Comparison of ENCODE assay signal across 1 cellular context in genomic region chr3:186665484-186666188, GRCh38.
TF ChIP-seq lines count a peak whose summit lies in the region.

Gene HRG, plus strand, starts transcription at chr3:186666014. Its CDS starts 18 bp downstream, at chr3:186666032.

TF ChIP-seq in HepG2, 621 proteins besides CTCF, POLR2A, EP300 and RAD21 (continued from another document and continues in another):
- TF ChIP-seq E2F1 (CRISPR knock-in tag; IDR thresholded peaks at IDR 0.05) (no peak), ZNF609 (CRISPR knock-in tag; IDR thresholded peaks at IDR 0.05; ENCODE audit: borderline replicate concordance) (0 out of 2 replicates have a peak, but pooled peaks have one; percentile 12), SOX13 (IDR thresholded peaks at IDR 0.05) (no peak), SOX13 (CRISPR knock-in tag; conservative IDR thresholded peaks at IDR 0.05 in 1 of 2, IDR thresholded peaks at IDR 0.05 in 1 of 2) (peak in 1 of 2 experiments; percentile 28; a peak in 1 of 4 replicates), ZNF276 (CRISPR knock-in tag; IDR thresholded peaks at IDR 0.05; ENCODE audit: low read depth) (no peak), HOXD1 (CRISPR knock-in tag; IDR thresholded peaks at IDR 0.05) (no peak), ZNF264 (CRISPR knock-in tag; IDR thresholded peaks at IDR 0.05) (no peak), ZNF572 (CRISPR knock-in tag; IDR thresholded peaks at IDR 0.05) (no peak), HDAC2 (CRISPR knock-in tag; IDR thresholded peaks at IDR 0.05) (0 out of 2 replicates have a peak, but pooled peaks have one; percentile 42), ZNF777 (CRISPR knock-in tag; IDR thresholded peaks at IDR 0.05) (no peak), GFI1 (CRISPR knock-in tag; IDR thresholded peaks at IDR 0.05; ENCODE audit: borderline replicate concordance) (peak; percentile 58), ZNF7 (CRISPR knock-in tag; IDR thresholded peaks at IDR 0.05) (no peak), TBX2 (CRISPR knock-in tag; IDR thresholded peaks at IDR 0.05; ENCODE audit: borderline replicate concordance) (no peak), ZNF501 (CRISPR knock-in tag; IDR thresholded peaks at IDR 0.05) (no peak), FOXP1 (IDR thresholded peaks at IDR 0.05) (no peak), FOXP1 (CRISPR knock-in tag; IDR thresholded peaks at IDR 0.05) (peak; percentile 58), AHDC1 (CRISPR knock-in tag; IDR thresholded peaks at IDR 0.05; ENCODE audit: borderline replicate concordance) (peak; percentile 54; the same call in 1 of the 2 replicates), HNF1B (CRISPR knock-in tag; IDR thresholded peaks at IDR 0.05) (peak; percentile 91), ZNF83 (CRISPR knock-in tag; IDR thresholded peaks at IDR 0.05; ENCODE audit: borderline replicate concordance) (no peak), ZNF138 (CRISPR knock-in tag; IDR thresholded peaks at IDR 0.05; ENCODE audit: low read depth) (no peak), ZNF850 (CRISPR knock-in tag; conservative IDR thresholded peaks at IDR 0.05) (no peak), ZNF367 (CRISPR knock-in tag; IDR thresholded peaks at IDR 0.05; ENCODE audit: borderline replicate concordance) (no peak), HOXA3 (CRISPR knock-in tag; IDR thresholded peaks at IDR 0.05) (no peak), POGK (CRISPR knock-in tag; conservative IDR thresholded peaks at IDR 0.05) (0 out of 2 replicates have a peak, but pooled peaks have one; percentile 37), ZNF672 (CRISPR knock-in tag; IDR thresholded peaks at IDR 0.05) (no peak), GATAD2A (CRISPR knock-in tag; IDR thresholded peaks at IDR 0.05) (0 out of 2 replicates have a peak, but pooled peaks have one; percentile 20), ZNF414 (CRISPR knock-in tag; IDR thresholded peaks at IDR 0.05) (no peak), ZC3H4 (CRISPR knock-in tag; IDR thresholded peaks at IDR 0.05; ENCODE audit: borderline replicate concordance) (no peak), NCOA2 (CRISPR knock-in tag; IDR thresholded peaks at IDR 0.05) (0 out of 2 replicates have a peak, but pooled peaks have one; percentile 21), U2AF1 (optimal IDR thresholded peaks at IDR 0.05; ENCODE audit: low read depth, low read length) (no peak), NFATC3 (CRISPR knock-in tag; IDR thresholded peaks at IDR 0.05) (no peak), ARID5B (CRISPR knock-in tag; IDR thresholded peaks at IDR 0.05) (peak; percentile 81), RXRB (CRISPR knock-in tag; IDR thresholded peaks at IDR 0.05; ENCODE audit: borderline replicate concordance) (peak; percentile 62), HMG20A (CRISPR knock-in tag; IDR thresholded peaks at IDR 0.05; ENCODE audit: borderline replicate concordance) (peak; percentile 66; the same call in 1 of the 2 replicates), ZNF841 (CRISPR knock-in tag; IDR thresholded peaks at IDR 0.05; ENCODE audit: borderline replicate concordance) (no peak), ZMYM4 (CRISPR knock-in tag; IDR thresholded peaks at IDR 0.05) (no peak), BRD4 (CRISPR knock-in tag; IDR thresholded peaks at IDR 0.05) (no peak), NCOR1 (IDR thresholded peaks at IDR 0.05; ENCODE audit: borderline replicate concordance, low read length) (peak; percentile 78; the same call in 1 of the 2 replicates), CHD2 (IDR thresholded peaks at IDR 0.05; ENCODE audit: low read depth, low read length) (no peak), REPIN1 (CRISPR knock-in tag; IDR thresholded peaks at IDR 0.05; ENCODE audit: borderline replicate concordance, low read depth) (no peak)
